In the genomic region with DNA sequence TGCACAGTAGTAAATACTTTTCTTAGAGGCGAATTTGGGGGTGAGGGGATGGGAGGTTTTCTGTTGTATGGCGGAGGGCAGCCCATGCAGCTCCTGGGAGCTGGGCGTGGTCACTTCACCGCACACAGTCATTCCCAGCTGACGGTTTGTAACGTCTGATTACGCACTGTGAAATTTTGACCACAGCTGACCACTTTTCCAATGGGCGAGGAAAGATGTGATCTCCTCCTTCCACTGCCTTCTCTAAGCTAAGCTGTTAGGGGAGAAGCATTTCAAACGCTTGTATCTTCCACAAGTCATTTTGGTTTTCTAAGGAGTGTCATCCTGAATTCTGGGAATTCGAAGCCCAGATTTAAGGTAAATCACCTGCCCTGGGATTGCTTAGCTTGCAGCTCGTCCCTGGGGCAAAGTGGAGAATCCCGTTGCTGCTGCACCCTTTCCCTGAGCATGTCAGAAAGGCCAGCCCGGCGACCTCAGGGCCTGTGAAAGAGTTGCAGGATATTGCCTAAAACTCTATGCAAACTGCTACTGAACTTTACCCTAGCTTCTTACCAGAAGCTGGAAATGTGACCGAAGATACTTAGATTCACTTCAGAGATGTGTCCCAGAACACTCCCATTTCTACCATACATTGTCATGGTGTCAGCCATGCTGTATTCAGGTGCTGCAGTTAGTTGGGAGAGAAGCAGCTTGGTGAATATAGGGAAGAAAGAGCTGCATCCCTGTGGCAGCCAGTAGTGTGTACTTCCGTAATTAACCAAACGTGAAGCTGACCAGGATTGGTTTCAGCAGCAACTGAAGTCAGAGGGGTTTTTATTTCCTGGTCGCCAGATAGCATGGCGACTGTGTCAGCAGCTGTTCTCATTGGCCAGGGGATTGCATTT, we compare ENCODE assay signal across 13 cellular contexts. TPM values are rescaled to one million over a fixed set of nuclear protein-coding genes. Genes with fewer than 3 reads are reported as not detected.
DNase-seq lines count a peak whose midpoint lies in the region; ATAC-seq, FAIRE-seq and TF ChIP-seq lines count a peak whose summit lies in the region.
"Had no signal": no experiment of that assay in that cellular context is flagged by ENCODE, and none has a peak within 500 bp of the region (broad histone marks: within the 10 kb centered on the region; RNA-seq: fewer than 3 reads in every experiment).

No MANE protein-coding gene starts in this region.

- DNase-seq in HuH-7.5 (ENCODE audit: low spot score) (peak; percentile 17), SW480 (ENCODE audit: low spot score) (peak; percentile 21), glutamatergic neuron (no peak), smooth muscle cell (lab: John Stamatoyannopoulos, UW; ENCODE audit: unreplicated experiment) (no peak), H54 (ENCODE audit: insufficient read length, low spot score) (no peak), germinal center (ENCODE audit: low spot score) (no peak)
- no peak for DNase-seq in activated CD4-positive, alpha-beta T cell treated with anti-CD3 and anti-CD28 coated beads for 4 hours
- DNase-seq: activated naive CD4-positive, alpha-beta T cell treated with anti-CD3 and anti-CD28 coated beads, Interleukin-2, amount 10 ng/mL, durations not matched to agents 7 days and 5 days; NCI-H2081 treated with DMSO at 0.1 percent for 48 hours; ovary had no signal

- peaks cover 100% of the 10 kb centered on the region for H4K20me1 ChIP-seq in smooth muscle cell (ENCODE audit: low read depth)

- peak overlapping the region; percentile 55 for H3K27ac Mint-ChIP-seq in glutamatergic neuron (ENCODE audit: unreplicated experiment)
- H3K27ac Mint-ChIP-seq: activated naive CD4-positive, alpha-beta T cell treated with anti-CD3 and anti-CD28 coated beads, Interleukin-2, amount 10 ng/mL, durations not matched to agents 7 days and 5 days had no signal

- H3K9me3 ChIP-seq in smooth muscle cell (replicated peaks; ENCODE audit: low read depth): no peaks in the 10 kb centered on the region
- H3K9me3 ChIP-seq: ovary had no signal

- TF ChIP-seq CTCF in glutamatergic neuron (IDR thresholded peaks at IDR 0.05; ENCODE audit: partially characterized antibody, unreplicated experiment): no peak
- no peak for TF ChIP-seq CTCF in smooth muscle cell (IDR thresholded peaks at IDR 0.05; ENCODE audit: borderline replicate concordance, insufficient read depth, poor library complexity, severe bottlenecking)

- H3K4me2 ChIP-seq in smooth muscle cell: peak overlapping the region; percentile 53

- ATAC-seq in HG02840 (IDR thresholded peaks at IDR 0.05; ENCODE audit: low FRiP score, unreplicated experiment): no peak

- peaks cover 3% of the 10 kb centered on the region for H3F3A ChIP-seq in smooth muscle cell (ENCODE audit: low read depth)

- WGBS in smooth muscle cell (ENCODE audit: low lambda C conversion rate): 69% methylated on average over 19 of the region's 19 CpGs

- peaks cover 5% of the 10 kb centered on the region for H3K9me3 Mint-ChIP-seq in glutamatergic neuron (ENCODE audit: unreplicated experiment)
- H3K9me3 Mint-ChIP-seq: activated naive CD4-positive, alpha-beta T cell treated with anti-CD3 and anti-CD28 coated beads, Interleukin-2, amount 10 ng/mL, durations not matched to agents 7 days and 5 days had no signal

- H3K9ac ChIP-seq in smooth muscle cell (ENCODE audit: low read depth): peak overlapping the region; percentile 8

- H3K4me1 Mint-ChIP-seq in glutamatergic neuron (ENCODE audit: low read depth, unreplicated experiment): peaks cover 33% of the 10 kb centered on the region

- no peaks in the 10 kb centered on the region for H3K27me3 ChIP-seq in smooth muscle cell (ENCODE audit: low read depth)
- H3K27me3 ChIP-seq: ovary had no signal

- no peak overlapping the region for H3K4me3 Mint-ChIP-seq in glutamatergic neuron (ENCODE audit: unreplicated experiment)
- H3K4me3 Mint-ChIP-seq: activated naive CD4-positive, alpha-beta T cell treated with anti-CD3 and anti-CD28 coated beads, Interleukin-2, amount 10 ng/mL, durations not matched to agents 7 days and 5 days had no signal

- H3K36me3 ChIP-seq in smooth muscle cell (ENCODE audit: low read depth): no peaks in the 10 kb centered on the region
- H3K36me3 ChIP-seq: ovary had no signal

- no peak for TF ChIP-seq POLR2A in H54 (IDR thresholded peaks at IDR 0.05; ENCODE audit: low read depth, low read length)

- H3K79me2 ChIP-seq in smooth muscle cell (ENCODE audit: low read depth): peaks cover 97% of the 10 kb centered on the region

- peaks cover 4% of the 10 kb centered on the region for H3K27me3 Mint-ChIP-seq in glutamatergic neuron (ENCODE audit: unreplicated experiment)
- H3K27me3 Mint-ChIP-seq: activated naive CD4-positive, alpha-beta T cell treated with anti-CD3 and anti-CD28 coated beads, Interleukin-2, amount 10 ng/mL, durations not matched to agents 7 days and 5 days had no signal

- peaks cover 25% of the 10 kb centered on the region for H3K4me1 ChIP-seq in smooth muscle cell (ENCODE audit: low read depth)

- H3K4me3 ChIP-seq in smooth muscle cell: no peak overlapping the region
- H3K4me3 ChIP-seq: ovary had no signal

- no peak for FAIRE-seq in H54 (lab: Jason Lieb, UNC)
- FAIRE-seq: frontal cortex, G401.6 had no signal

- no peaks in the 10 kb centered on the region for H3K36me3 Mint-ChIP-seq in glutamatergic neuron (ENCODE audit: unreplicated experiment)

- peak overlapping the region; percentile 49 for H3K27ac ChIP-seq in smooth muscle cell (ENCODE audit: low read depth)
- H3K27ac ChIP-seq: ovary had no signal

- H2AFZ ChIP-seq in smooth muscle cell (ENCODE audit: low read depth): no peak overlapping the region

RNA-seq across cellular contexts. Expression of a gene that starts 58.9 kb away (rescaled TPM):
- total RNA-seq in glutamatergic neuron (ENCODE audit: unreplicated experiment) (3.4 TPM), smooth muscle cell (19.8 and 26.1 TPM in 2 replicates)
- 13.2 and 17.7 TPM in 2 replicates for polyA plus RNA-seq in smooth muscle cell

Comparison
In these comparisons a context has a peak if more than half of its experiments do, and no peak if none do; other contexts are left out.
1. DNase-seq: peak in HuH-7.5 (single experiment) and SW480 (single experiment); none in glutamatergic neuron (single experiment), smooth muscle cell (single experiment), activated CD4-positive, alpha-beta T cell treated with anti-CD3 and anti-CD28 coated beads for 4 hours (0 of 2), H54 (single experiment) and germinal center (single experiment).